8 cellular contexts compared by ENCODE assay signal in genomic region chr2:240435955-240436625, GRCh38. TPM values are rescaled to one million over a fixed set of nuclear protein-coding genes. Genes with fewer than 3 reads are reported as not detected.
DNase-seq lines count a peak whose midpoint lies in the region; ATAC-seq lines count a peak whose summit lies in the region.

No MANE protein-coding gene starts in this region.

- peaks cover 29% of the 10 kb centered on the region for H3K27me3 Mint-ChIP-seq in activated T-cell treated with anti-CD3 and anti-CD28 coated beads, Interleukin-2, amount 50 U/mL, for 72 hours (ENCODE audit: low read depth)

- H3K27ac Mint-ChIP-seq in activated T-cell treated with anti-CD3 and anti-CD28 coated beads, Interleukin-2, amount 50 U/mL, for 72 hours = no peak overlapping the region

- H3K4me3 ChIP-seq in skeletal muscle satellite cell (ENCODE audit: low read length) = peak overlapping the region; percentile 88

- peak overlapping the region; percentile 63 to 67 for H3K4me3 Mint-ChIP-seq in activated T-cell treated with anti-CD3 and anti-CD28 coated beads, Interleukin-2, amount 50 U/mL, for 72 hours

- ATAC-seq in HG03045 (IDR thresholded peaks at IDR 0.05; ENCODE audit: unreplicated experiment) = peak; percentile 9
- peak; percentile 9 to 11 for ATAC-seq in activated T-cell treated with anti-CD3 and anti-CD28 coated beads, Interleukin-2, amount 50 U/mL, for 72 hours (replicated peaks in 1 of 2)

- peak overlapping the region; percentile 86 for H3K4me2 ChIP-seq in skeletal muscle satellite cell (ENCODE audit: low read length)

- no peaks in the 10 kb centered on the region for H3K36me3 Mint-ChIP-seq in activated T-cell treated with anti-CD3 and anti-CD28 coated beads, Interleukin-2, amount 50 U/mL, for 72 hours (ENCODE audit: insufficient read depth in 2 of 2)

- DNase-seq in DMS 273 (lab: John Stamatoyannopoulos, UW; ENCODE audit: unreplicated experiment) (peak; percentile 76), DMS 273 treated with DMSO at 0.1 percent for 48 hours (lab: John Stamatoyannopoulos, UW) (no peak), hepatic stellate cell (ENCODE audit: low spot score) (peak; percentile 58), epidermal melanocyte (ENCODE audit: insufficient read length, low spot score) (no peak), NCI-H1694 treated with DMSO at 0.1 percent for 48 hours (lab: John Stamatoyannopoulos, UW) (no peak)
- DNase-seq in activated T-cell treated with anti-CD3 and anti-CD28 coated beads, Interleukin-2, amount 50 U/mL, for 72 hours = peak in 1 of 2 donors; percentile 33

- H3K4me1 Mint-ChIP-seq in activated T-cell treated with anti-CD3 and anti-CD28 coated beads, Interleukin-2, amount 50 U/mL, for 72 hours (ENCODE audit: low read depth) = peaks cover 12% of the 10 kb centered on the region

- no peaks in the 10 kb centered on the region for H3K27me3 ChIP-seq in skeletal muscle satellite cell (ENCODE audit: control insufficient read depth, insufficient read depth, low read length)

- peaks cover 42% of the 10 kb centered on the region for H3K4me1 ChIP-seq in skeletal muscle satellite cell (ENCODE audit: control insufficient read depth, insufficient read depth, low read length)

- H3K9me3 ChIP-seq in skeletal muscle satellite cell (replicated peaks; ENCODE audit: low read length) = no peaks in the 10 kb centered on the region

- peaks cover 5% of the 10 kb centered on the region for H3K36me3 ChIP-seq in skeletal muscle satellite cell (ENCODE audit: insufficient read depth, low read length)

- no peaks in the 10 kb centered on the region for H3K9me3 Mint-ChIP-seq in activated T-cell treated with anti-CD3 and anti-CD28 coated beads, Interleukin-2, amount 50 U/mL, for 72 hours

- H3K9ac ChIP-seq in skeletal muscle satellite cell (ENCODE audit: low read depth, low read length) = peak overlapping the region; percentile 92

RNA-seq across cellular contexts. Expression of gene GPC1, which starts 0.6 kb away (rescaled TPM):
- 1 to 10 TPM; 3.2 to 3.6 TPM for total RNA-seq in activated T-cell treated with anti-CD3 and anti-CD28 coated beads, Interleukin-2, amount 50 U/mL, for 72 hours
- total RNA-seq in skeletal muscle satellite cell (2012; rRNA removed) = 102 and 105 TPM in 2 replicates

Comparison
In these comparisons a context has a peak if more than half of its experiments do, and no peak if none do; other contexts are left out.
1. DNase-seq: peak in DMS 273 (single experiment) and hepatic stellate cell (single experiment); none in DMS 273 treated with DMSO at 0.1 percent for 48 hours (single experiment), epidermal melanocyte (single experiment) and NCI-H1694 treated with DMSO at 0.1 percent for 48 hours (single experiment).